In genomic region chr10:117449636-117450035, GRCh38 we compare ENCODE assay signal across 15 cellular contexts.
A peak's percentile ranks its signal among the peaks of the same experiment; 100 is the strongest.
DNase-seq lines count a peak whose midpoint lies in the region; ATAC-seq, FAIRE-seq and TF ChIP-seq lines count a peak whose summit lies in the region.
"Had no signal": no experiment of that assay in that cellular context is flagged by ENCODE, and none has a peak within 500 bp of the region (broad histone marks: within the 10 kb centered on the region; RNA-seq: fewer than 3 reads in every experiment).

No MANE protein-coding gene starts in this region.

- DNase-seq in AG10803 (ENCODE audit: low read depth) (no peak), IMR-90 (no peak), GM12878 (ENCODE audit: low read depth, low spot score) (no peak), HepG2 (ENCODE audit: low spot score) (no peak), HTR-8/SVneo (ENCODE audit: insufficient read length, low spot score) (no peak), psoas muscle (no peak)
- DNase-seq in activated CD4-positive, CD25-positive, alpha-beta regulatory T cell (lab: John Stamatoyannopoulos, UW), result no peak
- DNase-seq: activated CD4-positive, alpha-beta T cell treated with anti-CD3 and anti-CD28 coated beads, Interleukin-2, amount 50 U/mL, for 48 hours; activated effector memory CD4-positive, alpha-beta T cell treated with anti-CD3 and anti-CD28 coated beads, Interleukin-2, amount 50 U/mL, for 16 hours; midbrain; NCI-H2227 treated with DMSO at 0.1 percent for 48 hours; uterus had no signal

- H3K27ac ChIP-seq in IMR-90 (ENCODE audit: insufficient read depth, low read length), result no peak overlapping the region
- no peak overlapping the region for H3K27ac ChIP-seq in GM12878 (ENCODE audit: control insufficient read depth, insufficient read depth)
- H3K27ac ChIP-seq in HepG2 (ENCODE audit: extremely low read length, insufficient read depth, low read length), result no peak overlapping the region
- no peak overlapping the region for H3K27ac ChIP-seq in psoas muscle
- H3K27ac ChIP-seq: esophagus muscularis mucosa, parathyroid adenoma had no signal

- peak; percentile 34 for TF ChIP-seq RAD21 in IMR-90 (IDR thresholded peaks at IDR 0.05; ENCODE audit: low read length)
- TF ChIP-seq RAD21 in GM12878 (IDR thresholded peaks at IDR 0.05; ENCODE audit: insufficient read depth, low read depth, low read length), result 0 out of 2 replicates have a peak, but pooled peaks have one; percentile 6
- no peak for TF ChIP-seq RAD21 in HepG2 (CRISPR knock-in tag; IDR thresholded peaks at IDR 0.05)

- TF ChIP-seq EP300 in GM12878 (IDR thresholded peaks at IDR 0.05; ENCODE audit: borderline replicate concordance in 1 of 2, control insufficient read depth in 1 of 2, low read depth in 2 of 2, low read length in 2 of 2) (no peak), HepG2 (IDR thresholded peaks at IDR 0.05; ENCODE audit: low read depth in 2 of 2, low read length in 2 of 2) (no peak), HepG2 (CRISPR knock-in tag; IDR thresholded peaks at IDR 0.05; ENCODE audit: borderline replicate concordance) (no peak)

- no peaks in the 10 kb centered on the region for H4K20me1 ChIP-seq in IMR-90 (ENCODE audit: insufficient read depth, low read length)
- H4K20me1 ChIP-seq in GM12878 (ENCODE audit: control insufficient read depth, insufficient read depth), result no peaks in the 10 kb centered on the region
- H4K20me1 ChIP-seq in HepG2 (ENCODE audit: insufficient read depth, low read length), result no peaks in the 10 kb centered on the region

- H3K9ac ChIP-seq in IMR-90 (ENCODE audit: low read depth, low read length) (no peak overlapping the region), GM12878 (ENCODE audit: control insufficient read depth, insufficient read depth, low read length) (no peak overlapping the region), HepG2 (ENCODE audit: insufficient read depth, low read depth, low read length) (no peak overlapping the region)
- H3K9ac ChIP-seq: parathyroid adenoma had no signal

- H4K91ac ChIP-seq in IMR-90 (ENCODE audit: insufficient read depth, low read depth, low read length), result no peak overlapping the region

- no peak overlapping the region for H2BK120ac ChIP-seq in IMR-90 (ENCODE audit: low read depth, low read length)

- H2BK15ac ChIP-seq in IMR-90 (ENCODE audit: low read depth, low read length), result no peak overlapping the region

- no peak overlapping the region for H2BK20ac ChIP-seq in IMR-90 (ENCODE audit: low read depth, low read length)

- SMC1A ChIA-PET in GM12878 (lab: Charles Lee; ENCODE audit: uncharacterized antibody, unreplicated experiment), result interaction anchor here (0.8 to 1.9 kb wide), 12 partner anchors 8 to 1010 kb away, joined by 3 to 8 read pairs (median 4); no protein-coding TSS in a partner anchor

- no peak overlapping the region for H4K5ac ChIP-seq in IMR-90 (ENCODE audit: low read depth, low read length)

- no peak overlapping the region for H3K18ac ChIP-seq in IMR-90 (ENCODE audit: low read depth, low read length)

- no peak overlapping the region for H3K56ac ChIP-seq in IMR-90 (ENCODE audit: extremely low read depth, insufficient read depth, low read length)

- H3K27me3 ChIP-seq in IMR-90 (ENCODE audit: control insufficient read depth, insufficient read depth, low read length), result no peaks in the 10 kb centered on the region
- no peaks in the 10 kb centered on the region for H3K27me3 ChIP-seq in GM12878 (replicated peaks in 1 of 2; ENCODE audit: control insufficient read depth in 2 of 2, insufficient read depth in 2 of 2, low read length in 1 of 2)
- no peaks in the 10 kb centered on the region for H3K27me3 ChIP-seq in HepG2 (ENCODE audit: control insufficient read depth in 1 of 2, insufficient read depth in 2 of 2, low read length in 2 of 2)
- H3K27me3 ChIP-seq in psoas muscle (ENCODE audit: insufficient read depth in 3 of 3, low read length in 2 of 3), result peaks cover 0 to 5% (median 0%) of the 10 kb centered on the region in 3 donors
- H3K27me3 ChIP-seq: uterus had no signal

- H3K79me1 ChIP-seq in IMR-90 (ENCODE audit: low read depth in 1 of 2, low read length in 2 of 2), result no peaks in the 10 kb centered on the region

- H2AFZ ChIP-seq in IMR-90 (replicated peaks; ENCODE audit: low read length, poor library complexity) (no peak overlapping the region), GM12878 (ENCODE audit: control insufficient read depth, low read depth, low read length) (no peak overlapping the region), HepG2 (ENCODE audit: low read length) (no peak overlapping the region)

- H3K4me2 ChIP-seq in IMR-90 (ENCODE audit: low read depth, low read length), result no peak overlapping the region
- H3K4me2 ChIP-seq in GM12878 (ENCODE audit: control insufficient read depth, insufficient read depth), result no peak overlapping the region
- peak overlapping the region; percentile 32; the same call in 1 of the 2 replicates for H3K4me2 ChIP-seq in HepG2 (ENCODE audit: low read depth, low read length)

- no peak overlapping the region for H3K4me3 ChIP-seq in AG10803 (ENCODE audit: low read length)
- H3K4me3 ChIP-seq in IMR-90 (ENCODE audit: insufficient read depth, low read depth, low read length), result no peak overlapping the region
- no peak overlapping the region for H3K4me3 ChIP-seq in GM12878
- no peak overlapping the region for H3K4me3 ChIP-seq in HepG2 (replicated peaks in 1 of 3; ENCODE audit: insufficient read depth in 1 of 3, low read depth in 2 of 3, low read length in 3 of 3)
- no peak overlapping the region for H3K4me3 ChIP-seq in psoas muscle
- H3K4me3 ChIP-seq: esophagus muscularis mucosa, uterus had no signal

- intact Hi-C loops in IMR-90 (cut with micrococcal nuclease), result loop anchor here (10.0 kb wide), 1 partner anchor 235 kb away; no protein-coding TSS in a partner anchor
- intact Hi-C loops in GM12878 (cut with micrococcal nuclease; ENCODE audit: unreplicated experiment), result no loop called here
- intact Hi-C loops in HepG2 (cut with micrococcal nuclease; ENCODE audit: unreplicated experiment), result loop anchor here (1.0 kb wide), 2 partner anchors 222 to 233 kb away; no protein-coding TSS in a partner anchor
- intact Hi-C loops in psoas muscle (cut with DNase I), result loop anchor here in 1 of 2 donors (10.0 kb wide), 1 partner anchor 235 kb away; no protein-coding TSS in a partner anchor

- H2BK5ac ChIP-seq in IMR-90 (ENCODE audit: low read depth, low read length, poor library complexity, severe bottlenecking), result no peak overlapping the region

- no peak overlapping the region for H2AK9ac ChIP-seq in IMR-90 (replicated peaks; ENCODE audit: low read depth, low read length, poor library complexity)

- no peaks in the 10 kb centered on the region for H3K9me1 ChIP-seq in IMR-90 (ENCODE audit: insufficient read depth, low read length)

- no CpG with 5 or more reads among the region's 6 CpGs for WGBS in IMR-90 (ENCODE audit: extremely low coverage in 2 of 2, insufficient read length in 1 of 2), 2 experiments
- 15% methylated on average over 6 of the region's 6 CpGs for WGBS in GM12878 (ENCODE audit: insufficient coverage, insufficient replicate concordance, low lambda C conversion rate, missing lambda C conversion rate)
- WGBS in HepG2 (ENCODE audit: low lambda C conversion rate), result 21% methylated on average over 5 of the region's 6 CpGs
- 54 to 60% (median 54%) methylated on average over 6 of the region's 6 CpGs for WGBS in psoas muscle, 3 donors

- in situ Hi-C loops in IMR-90 (cut with MboI; ENCODE audit: low sequenced_read_pairs), result no loop called here
- in situ Hi-C loops in GM12878 (cut with MboI), result no loop called here
- in situ Hi-C loops in HepG2 (cut with HindIII; ENCODE audit: extremely low pct_ligation_motif_present, low pct_unique_long_range_greater_than_20kb), result loop anchor here (10.0 kb wide), 1 partner anchor 225 kb away; no protein-coding TSS in a partner anchor

- H2AK5ac ChIP-seq in IMR-90 (ENCODE audit: low read depth, low read length), result no peak overlapping the region

- H3K4ac ChIP-seq in IMR-90 (ENCODE audit: low read depth, low read length), result no peak overlapping the region

- dilution Hi-C loops in IMR-90 (cut with HindIII; ENCODE audit: low sequenced_read_pairs, unreplicated experiment), result no loop called here

- no peak overlapping the region for H3K23ac ChIP-seq in IMR-90 (ENCODE audit: low read depth, low read length)

- no peak overlapping the region for H3K14ac ChIP-seq in IMR-90 (replicated peaks; ENCODE audit: low read depth, low read length)

- CTCF ChIA-PET in IMR-90 (lab: Yijun Ruan, JAX) (interaction anchor here (2.5 kb wide), 1 partner anchor 233 kb away, joined by 9 read pairs; no protein-coding TSS in a partner anchor), GM12878 (lab: Yijun Ruan, JAX) (interaction anchor here (0.6 to 5.1 kb wide), 20 partner anchors 9 to 233 kb away, joined by 3 to 44 read pairs (median 4); no protein-coding TSS in a partner anchor), HepG2 (lab: Yijun Ruan, JAX; ENCODE audit: low intra/inter-chr PET ratio, low total read pairs) (interaction anchor here (1.3 to 2.7 kb wide), 2 partner anchors 223 to 233 kb away, joined by 5 to 32 read pairs; no protein-coding TSS in a partner anchor)

- no peak overlapping the region for H4K8ac ChIP-seq in IMR-90 (ENCODE audit: low read depth in 2 of 2, low read length in 2 of 2)

- TF ChIP-seq POLR2A in IMR-90 (IDR thresholded peaks at IDR 0.05; ENCODE audit: low read depth, low read length) (no peak), GM12878 (IDR thresholded peaks at IDR 0.05; ENCODE audit: low read depth, low read length) (no peak), HepG2 (IDR thresholded peaks at IDR 0.05; ENCODE audit: insufficient read depth in 1 of 2, low read depth in 2 of 2, low read length in 2 of 2) (no peak)

- RAD21 ChIA-PET in GM12878 (lab: Charles Lee; ENCODE audit: unreplicated experiment), result interaction anchor here (0.7 to 1.5 kb wide), 3 partner anchors 18 to 233 kb away, joined by 3 to 8 read pairs (median 3); no protein-coding TSS in a partner anchor

- H3K36me3 ChIP-seq in IMR-90 (ENCODE audit: control insufficient read depth, insufficient read depth, low read length), result no peaks in the 10 kb centered on the region
- no peaks in the 10 kb centered on the region for H3K36me3 ChIP-seq in GM12878 (ENCODE audit: control insufficient read depth in 2 of 2, insufficient read depth in 2 of 2, low read length in 1 of 2)
- H3K36me3 ChIP-seq in HepG2 (replicated peaks in 1 of 2; ENCODE audit: control insufficient read depth in 1 of 2, insufficient read depth in 2 of 2, low read length in 2 of 2), result no peaks in the 10 kb centered on the region
- no peaks in the 10 kb centered on the region for H3K36me3 ChIP-seq in psoas muscle (ENCODE audit: insufficient read depth in 1 of 2, low read depth in 1 of 2)
- H3K36me3 ChIP-seq: esophagus muscularis mucosa, uterus had no signal

- ATAC-seq in IMR-90 (ENCODE audit: low read depth) (no peak), GM12878 (no peak), HepG2 (peak; percentile 80), psoas muscle (no peak), HG02623 (IDR thresholded peaks at IDR 0.05; ENCODE audit: unreplicated experiment) (no peak)

- POLR2A ChIA-PET in IMR-90 (lab: Charles Lee; ENCODE audit: unreplicated experiment) (no interaction called here), GM12878 (lab: Charles Lee) (no interaction called here), HepG2 (lab: Yijun Ruan, JAX) (no interaction called here)

- H3K79me2 ChIP-seq in GM12878 (ENCODE audit: control insufficient read depth, insufficient read depth, low read length), result no peaks in the 10 kb centered on the region
- H3K79me2 ChIP-seq in HepG2 (ENCODE audit: insufficient read depth, low read length), result no peaks in the 10 kb centered on the region
- H3K79me2 ChIP-seq: parathyroid adenoma had no signal

- H3K4me1 ChIP-seq in IMR-90 (ENCODE audit: control insufficient read depth, insufficient read depth, low read length), result no peaks in the 10 kb centered on the region
- no peaks in the 10 kb centered on the region for H3K4me1 ChIP-seq in GM12878 (ENCODE audit: control insufficient read depth, insufficient read depth, low read length)
- peaks cover 17% of the 10 kb centered on the region for H3K4me1 ChIP-seq in HepG2 (ENCODE audit: insufficient read depth, low read length)
- no peaks in the 10 kb centered on the region for H3K4me1 ChIP-seq in psoas muscle
- H3K4me1 ChIP-seq: esophagus muscularis mucosa, parathyroid adenoma, uterus had no signal

- BruUV-seq in IMR-90 (replicated peaks; lab: Mats Ljungman, UMichigan), result no TSS peak
- no TSS peak for BruUV-seq in GM12878 (replicated peaks; lab: Mats Ljungman, UMichigan)
- no TSS peak for BruUV-seq in HepG2 (replicated peaks; lab: Mats Ljungman, UMichigan)

- no peaks in the 10 kb centered on the region for H3K9me3 ChIP-seq in IMR-90 (ENCODE audit: control insufficient read depth, insufficient read depth, low read length)
- no peaks in the 10 kb centered on the region; the same call in 2 of the 3 replicates for H3K9me3 ChIP-seq in GM12878 (replicated peaks; ENCODE audit: control insufficient read depth, insufficient read depth, low read length)
- peaks cover 9% of the 10 kb centered on the region; the same call in 1 of the 2 replicates for H3K9me3 ChIP-seq in HepG2 (ENCODE audit: low read length)
- H3K9me3 ChIP-seq in psoas muscle, result no peaks in the 10 kb centered on the region
- H3K9me3 ChIP-seq: uterus had no signal

- TF ChIP-seq CTCF in AG10803 (conservative IDR thresholded peaks at IDR 0.05; ENCODE audit: low read length) (peak; percentile 21), IMR-90 (conservative IDR thresholded peaks at IDR 0.05; ENCODE audit: low read depth, low read length) (peak; percentile 30), GM12878 (IDR thresholded peaks at IDR 0.05 in 2 of 3, conservative IDR thresholded peaks at IDR 0.05 in 1 of 3; ENCODE audit: control insufficient read depth in 2 of 3, extremely low read depth in 1 of 3, insufficient read depth in 1 of 3, low read depth in 3 of 3, low read length in 3 of 3) (peak in 2 of 3 experiments; percentile 16 to 30; a peak in 1 of 6 replicates), HepG2 (CRISPR knock-in tag; IDR thresholded peaks at IDR 0.05) (peak; percentile 76), psoas muscle (IDR thresholded peaks at IDR 0.05) (no peak)

- no peak for FAIRE-seq in GM12878 (lab: Jason Lieb, UNC)
- FAIRE-seq in HepG2 (lab: Jason Lieb, UNC), result no peak
- FAIRE-seq in HTR-8/SVneo (lab: Jason Lieb, UNC), result no peak
